24 cellular contexts compared by ENCODE assay signal in the genomic region with DNA sequence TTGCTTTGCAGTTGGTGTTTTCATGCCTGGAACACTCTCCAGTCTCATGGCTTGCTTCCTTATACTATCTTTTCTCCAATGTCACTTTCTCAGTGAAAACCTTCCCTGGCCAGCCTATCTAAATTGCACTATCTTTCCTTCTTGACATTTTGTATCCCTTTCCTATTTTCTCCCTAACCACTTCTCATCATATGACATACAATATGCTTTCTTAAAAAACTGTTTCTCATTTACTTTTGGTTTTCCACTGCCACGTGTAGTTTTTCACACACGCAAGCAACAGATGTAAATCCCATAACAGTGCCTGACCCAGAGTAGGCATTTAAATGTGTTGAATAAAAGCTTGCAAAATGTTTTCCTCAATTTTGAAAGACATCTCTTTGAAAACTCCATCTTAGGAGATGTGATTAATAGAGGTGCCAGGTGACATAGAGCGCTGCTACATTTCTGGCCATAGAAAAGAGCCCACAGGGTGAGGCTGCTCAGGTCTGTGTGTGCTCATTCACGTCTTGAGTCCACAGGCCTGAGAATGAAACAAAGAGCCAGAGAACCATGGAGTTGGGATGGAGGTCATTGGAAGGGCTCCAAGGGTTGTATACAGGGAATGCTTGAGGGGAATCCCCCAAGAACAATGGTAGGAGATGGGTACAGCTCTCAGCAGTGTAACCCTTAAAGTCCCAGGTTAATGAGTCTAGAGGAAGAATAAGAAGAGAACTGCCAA. TPM values are rescaled to one million over a fixed set of nuclear protein-coding genes. Genes with fewer than 3 reads are reported as not detected.
DNase-seq lines count a peak whose midpoint lies in the region; ATAC-seq, FAIRE-seq and TF ChIP-seq lines count a peak whose summit lies in the region.
"Had no signal": no experiment of that assay in that cellular context is flagged by ENCODE, and none has a peak within 500 bp of the region (broad histone marks: within the 10 kb centered on the region; RNA-seq: fewer than 3 reads in every experiment).

No MANE protein-coding gene starts in this region.

- no peak overlapping the region for H3K4ac ChIP-seq in neuronal stem cell (ENCODE audit: low read length)

- H4K91ac ChIP-seq in neuronal stem cell (ENCODE audit: low read depth, low read length, poor library complexity) = no peak overlapping the region

- no peak overlapping the region for H2AK5ac ChIP-seq in neuronal stem cell (ENCODE audit: low read depth, low read length)

- H3K4me1 ChIP-seq in DND-41 (ENCODE audit: insufficient read depth, low read length) (no peaks in the 10 kb centered on the region), endothelial cell of umbilical vein (ENCODE audit: control insufficient read depth, extremely low read depth, insufficient read depth, low read length) (no peaks in the 10 kb centered on the region), neuronal stem cell (ENCODE audit: control insufficient read depth in 2 of 2, insufficient read depth in 1 of 2, low read depth in 1 of 2, low read length in 2 of 2) (peaks cover 0 to 2% of the 10 kb centered on the region in 2 donors), psoas muscle (peaks cover 11% of the 10 kb centered on the region)
- H3K4me1 ChIP-seq: Peyer's patch had no signal

- H3K27me3 ChIP-seq in DND-41 (ENCODE audit: insufficient read depth, low read length, poor library complexity) = no peaks in the 10 kb centered on the region
- H3K27me3 ChIP-seq in endothelial cell of umbilical vein (ENCODE audit: control insufficient read depth in 2 of 2, insufficient read depth in 2 of 2, low read length in 2 of 2) = no peaks in the 10 kb centered on the region
- H3K27me3 ChIP-seq in neuronal stem cell (ENCODE audit: control insufficient read depth in 3 of 3, insufficient read depth in 3 of 3, low read depth in 1 of 3, low read length in 3 of 3) = no peaks in the 10 kb centered on the region
- H3K27me3 ChIP-seq in psoas muscle (ENCODE audit: insufficient read depth in 3 of 3, low read length in 2 of 3) = no peaks in the 10 kb centered on the region
- H3K27me3 ChIP-seq: Peyer's patch, SJSA1 had no signal

- H3K18ac ChIP-seq in neuronal stem cell (ENCODE audit: low read length) = no peak overlapping the region

- intact Hi-C loops in endothelial cell of umbilical vein (cut with micrococcal nuclease) = no loop called here
- intact Hi-C loops in psoas muscle (cut with DNase I) = no loop called here

- no peaks in the 10 kb centered on the region for H3K9me1 ChIP-seq in endothelial cell of umbilical vein (replicated peaks; ENCODE audit: control insufficient read depth, extremely low read depth, insufficient read depth, low read length)

- TF ChIP-seq CTCF in DND-41 (IDR thresholded peaks at IDR 0.05; ENCODE audit: borderline replicate concordance, extremely low read depth, low read length, poor library complexity, severe bottlenecking) = no peak
- TF ChIP-seq CTCF in endothelial cell of umbilical vein (IDR thresholded peaks at IDR 0.05; ENCODE audit: extremely low read depth in 1 of 2, insufficient read depth in 1 of 2, low read depth in 1 of 2, low read length in 2 of 2) = no peak
- no peak for TF ChIP-seq CTCF in psoas muscle (IDR thresholded peaks at IDR 0.05)

- H2BK120ac ChIP-seq in neuronal stem cell (ENCODE audit: low read depth, low read length) = no peak overlapping the region

- H2BK5ac ChIP-seq in neuronal stem cell (ENCODE audit: low read length) = no peak overlapping the region

- no peaks in the 10 kb centered on the region for H3K79me1 ChIP-seq in neuronal stem cell (ENCODE audit: low read depth, low read length)

- ATAC-seq in DND-41 (ENCODE audit: insufficient read depth, low read depth) = peak; percentile 44; the same call in 2 of the 3 replicates
- ATAC-seq in psoas muscle = no peak
- no peak for ATAC-seq in HG02571 (IDR thresholded peaks at IDR 0.05; ENCODE audit: unreplicated experiment)
- ATAC-seq: CD8-positive, alpha-beta T cell had no signal

- DNase-seq in DND-41 (no peak), NCI-H69 (lab: John Stamatoyannopoulos, UW) (peak; percentile 22), endothelial cell of umbilical vein (ENCODE audit: low read depth, low spot score) (peak; percentile 65), neuronal stem cell (ENCODE audit: low spot score) (no peak), psoas muscle (no peak)
- DNase-seq in activated CD4-positive, alpha-beta T cell treated with anti-CD3 and anti-CD28 coated beads for 1 hour = no peak
- DNase-seq: AML-193; C1 segment of cervical spinal cord; CD8-positive, alpha-beta T cell; DMS153; GF-D8; H9; IMR-90; NCI-H1105; NCI-H146; NCI-H2029; NCI-H226; NCI-H510A treated with DMSO at 0.1 percent for 48 hours; NCI-H774; Peyer's patch had no signal

- H3K9ac ChIP-seq in DND-41 (ENCODE audit: low read depth, low read length) = no peak overlapping the region
- no peak overlapping the region for H3K9ac ChIP-seq in endothelial cell of umbilical vein (replicated peaks; ENCODE audit: extremely low read depth, insufficient read depth, low read length)
- no peak overlapping the region for H3K9ac ChIP-seq in neuronal stem cell (ENCODE audit: low read depth, low read length, poor library complexity)

- H3K27ac ChIP-seq in DND-41 (ENCODE audit: low read length) (no peak overlapping the region), endothelial cell of umbilical vein (ENCODE audit: insufficient read depth, low read depth, low read length) (no peak overlapping the region), neuronal stem cell (replicated peaks; ENCODE audit: low read length) (no peak overlapping the region), psoas muscle (no peak overlapping the region)
- H3K27ac ChIP-seq: Peyer's patch, SJSA1 had no signal

- POLR2A ChIA-PET in endothelial cell of umbilical vein (lab: Charles Lee) = no interaction called here

- H2BK12ac ChIP-seq in neuronal stem cell (ENCODE audit: low read length) = no peak overlapping the region

- H3K4me3 ChIP-seq in DND-41 (ENCODE audit: low read depth in 1 of 2, low read length in 2 of 2) (no peak overlapping the region), endothelial cell of umbilical vein (replicated peaks in 1 of 3; ENCODE audit: insufficient read depth in 1 of 3, low read depth in 1 of 3, low read length in 3 of 3) (no peak overlapping the region), neuronal stem cell (ENCODE audit: low read length in 2 of 2) (peak overlapping the region in 1 of 2 donors; percentile 52), psoas muscle (no peak overlapping the region)
- H3K4me3 ChIP-seq: Peyer's patch, SJSA1 had no signal

- H3K79me2 ChIP-seq in DND-41 (ENCODE audit: insufficient read depth, low read length) (0 out of 2 replicates have a peak, but pooled peaks cover 5% of the 10 kb centered on the region), endothelial cell of umbilical vein (ENCODE audit: control insufficient read depth, insufficient read depth, low read length) (peaks cover 2% of the 10 kb centered on the region)

- FAIRE-seq in endothelial cell of umbilical vein (lab: Jason Lieb, UNC) = no peak
- FAIRE-seq: GM19239, HTR-8/SVneo had no signal

- TF ChIP-seq POLR2A in endothelial cell of umbilical vein (IDR thresholded peaks at IDR 0.05; ENCODE audit: low read depth, low read length) = no peak

- no CpG with 5 or more reads among the region's 4 CpGs for WGBS in neuronal stem cell (ENCODE audit: extremely low coverage in 2 of 2, insufficient read length in 2 of 2, insufficient replicate concordance in 1 of 2), 2 donors
- 67 to 75% (median 73%) methylated on average over 4 of the region's 4 CpGs for WGBS in psoas muscle, 3 donors

- no peak overlapping the region for H2AFZ ChIP-seq in DND-41 (ENCODE audit: low read depth, low read length)
- no peak overlapping the region for H2AFZ ChIP-seq in endothelial cell of umbilical vein (ENCODE audit: low read depth, low read length)
- no peak overlapping the region for H2AFZ ChIP-seq in neuronal stem cell (ENCODE audit: low read length)

- H3K36me3 ChIP-seq in DND-41 (ENCODE audit: insufficient read depth, low read length) = peaks cover 51% of the 10 kb centered on the region
- H3K36me3 ChIP-seq in endothelial cell of umbilical vein (ENCODE audit: control insufficient read depth in 2 of 2, extremely low read depth in 1 of 2, insufficient read depth in 2 of 2, low read length in 2 of 2) = peaks cover 15 to 21% of the 10 kb centered on the region in 2 experiments
- peaks cover 19 to 56% of the 10 kb centered on the region in 2 donors for H3K36me3 ChIP-seq in neuronal stem cell (replicated peaks in 1 of 2; ENCODE audit: control insufficient read depth in 2 of 2, insufficient read depth in 2 of 2, low read length in 2 of 2)
- H3K36me3 ChIP-seq in psoas muscle (ENCODE audit: insufficient read depth in 1 of 2, low read depth in 1 of 2) = peaks cover 6 to 51% of the 10 kb centered on the region in 2 donors

- CTCF ChIA-PET in endothelial cell of umbilical vein (lab: Charles Lee) = interaction anchor here (1.3 kb wide), 1 partner anchor 9 kb away, joined by 4 read pairs; no protein-coding TSS in a partner anchor

- H4K20me1 ChIP-seq in DND-41 (ENCODE audit: insufficient read depth, low read length) (peaks cover 15% of the 10 kb centered on the region; the same call in 1 of the 2 replicates), endothelial cell of umbilical vein (replicated peaks; ENCODE audit: control insufficient read depth, extremely low read depth, insufficient read depth, low read length) (no peaks in the 10 kb centered on the region)

- H2BK15ac ChIP-seq in neuronal stem cell (ENCODE audit: low read length) = no peak overlapping the region

- BruUV-seq in endothelial cell of umbilical vein (replicated peaks; lab: Mats Ljungman, UMichigan) = no TSS peak

- no peak overlapping the region for H4K8ac ChIP-seq in neuronal stem cell (ENCODE audit: low read depth, low read length)

- H3K4me2 ChIP-seq in DND-41 (ENCODE audit: insufficient read depth, low read length) = no peak overlapping the region
- H3K4me2 ChIP-seq in endothelial cell of umbilical vein (ENCODE audit: insufficient read depth, low read length) = no peak overlapping the region
- peak overlapping the region; percentile 2 for H3K4me2 ChIP-seq in neuronal stem cell (ENCODE audit: insufficient read depth, low read length, poor library complexity, severe bottlenecking)

- H3K9me3 ChIP-seq in DND-41 (ENCODE audit: insufficient read depth, low read length, severe bottlenecking) (no peaks in the 10 kb centered on the region), endothelial cell of umbilical vein (replicated peaks; ENCODE audit: control insufficient read depth, insufficient read depth, low read length) (no peaks in the 10 kb centered on the region), neuronal stem cell (replicated peaks in 1 of 2; ENCODE audit: control insufficient read depth in 2 of 2, insufficient read depth in 1 of 2, low read depth in 1 of 2, low read length in 2 of 2) (peaks cover 0 to 14% of the 10 kb centered on the region in 2 donors), psoas muscle (no peaks in the 10 kb centered on the region)
- H3K9me3 ChIP-seq: Peyer's patch, SJSA1 had no signal

- no peak overlapping the region for H3K14ac ChIP-seq in neuronal stem cell (ENCODE audit: low read length)

- H3K23ac ChIP-seq in neuronal stem cell (ENCODE audit: low read depth, low read length, poor library complexity) = no peak overlapping the region

- dilution Hi-C loops in endothelial cell of umbilical vein (cut with MboI; ENCODE audit: extremely low pct_ligation_motif_present, low sequenced_read_pairs) = no loop called here

RNA-seq across cellular contexts. Expression of a gene that starts 12.7 kb away (rescaled TPM):
- total RNA-seq in endothelial cell of umbilical vein (38.6 and 40.2 TPM in 2 replicates), psoas muscle (10 to 100 TPM; 40.6 to 63.8 (median 53.9) TPM)
- polyA plus RNA-seq in endothelial cell of umbilical vein (7.0 and 10.3 TPM in 2 replicates), psoas muscle (10 to 100 TPM; 16.0 to 32.5 (median 19.1) TPM)
- 9.7 and 9.8 TPM in 2 replicates for polyA plus RNA-seq in endothelial cell of umbilical vein (2011; cell fraction: cytosol; rRNA removed)
- polyA plus RNA-seq in endothelial cell of umbilical vein (2011; cell fraction: nucleus; rRNA removed) = 22.2 and 26.8 TPM in 2 replicates
- polyA plus RNA-seq in endothelial cell of umbilical vein (2012) = 15.9 and 23.1 TPM in 2 replicates
- 34.9 and 43.1 TPM in 2 replicates for polyA minus RNA-seq in endothelial cell of umbilical vein
- 14.1 TPM for polyA minus RNA-seq in endothelial cell of umbilical vein (2011; cell fraction: cytosol; rRNA and poly(A)+ RNA removed)
- 24.6 and 35.3 TPM in 2 replicates for polyA minus RNA-seq in endothelial cell of umbilical vein (2011; cell fraction: nucleus; rRNA and poly(A)+ RNA removed)
- 34.3 TPM for polyA plus RNA-seq in neuronal stem cell (2013, experiment 1 of 2)
- polyA plus RNA-seq in neuronal stem cell (2013, experiment 2 of 2) = 35.7 TPM

RNA-seq across cellular contexts. Expression of a gene that starts 41.5 kb away (rescaled TPM):
- total RNA-seq in endothelial cell of umbilical vein = 14.6 and 18.0 TPM in 2 replicates
- 5.9 and 6.7 TPM in 2 replicates for polyA plus RNA-seq in endothelial cell of umbilical vein
- 5.7 and 6.5 TPM in 2 replicates for polyA plus RNA-seq in endothelial cell of umbilical vein (2011; cell fraction: cytosol; rRNA removed)
- polyA plus RNA-seq in endothelial cell of umbilical vein (2011; cell fraction: nucleus; rRNA removed) = 50.6 and 60.6 TPM in 2 replicates
- 12.5 and 13.5 TPM in 2 replicates for polyA plus RNA-seq in endothelial cell of umbilical vein (2012)
- polyA minus RNA-seq in endothelial cell of umbilical vein = 19.4 and 25.6 TPM in 2 replicates
- polyA minus RNA-seq in endothelial cell of umbilical vein (2011; cell fraction: cytosol; rRNA and poly(A)+ RNA removed) = 1.2 TPM
- 24.2 and 33.0 TPM in 2 replicates for polyA minus RNA-seq in endothelial cell of umbilical vein (2011; cell fraction: nucleus; rRNA and poly(A)+ RNA removed)
- 8.1 TPM for polyA plus RNA-seq in neuronal stem cell (2013, experiment 1 of 2)
- 7.9 TPM for polyA plus RNA-seq in neuronal stem cell (2013, experiment 2 of 2)
- total RNA-seq in psoas muscle = 10 to 100 TPM in 2 of 4 donors, 1 to 10 TPM in 2; 8.8 to 12.2 (median 10.4) TPM
- 1 to 10 TPM; 3.0 to 7.9 (median 4.6) TPM for polyA plus RNA-seq in psoas muscle

RNA-seq across cellular contexts. Expression of a gene that starts 45.6 kb away (rescaled TPM):
- 0.44 and 0.72 TPM in 2 replicates for total RNA-seq in endothelial cell of umbilical vein
- 0.14 and 0.28 TPM in 2 replicates for polyA plus RNA-seq in endothelial cell of umbilical vein
- 0.25 and 0.27 TPM in 2 replicates for polyA plus RNA-seq in endothelial cell of umbilical vein (2011; cell fraction: cytosol; rRNA removed)
- polyA plus RNA-seq in endothelial cell of umbilical vein (2011; cell fraction: nucleus; rRNA removed) = 0.42 and 0.90 TPM in 2 replicates
- 0.27 and 0.52 TPM in 2 replicates for polyA plus RNA-seq in endothelial cell of umbilical vein (2012)
- polyA minus RNA-seq in endothelial cell of umbilical vein = 0.68 and 0.98 TPM in 2 replicates
- not detected for polyA minus RNA-seq in endothelial cell of umbilical vein (2011; cell fraction: cytosol; rRNA and poly(A)+ RNA removed)
- polyA minus RNA-seq in endothelial cell of umbilical vein (2011; cell fraction: nucleus; rRNA and poly(A)+ RNA removed) = 0.43 and 0.58 TPM in 2 replicates
- polyA plus RNA-seq in neuronal stem cell (2013, experiment 1 of 2) = 1.2 TPM
- polyA plus RNA-seq in neuronal stem cell (2013, experiment 2 of 2) = 1.1 TPM
- under 1 TPM; 0.30 to 0.79 (median 0.74) TPM for total RNA-seq in psoas muscle
- under 1 TPM; 0.38 to 0.73 (median 0.52) TPM for polyA plus RNA-seq in psoas muscle
- total RNA-seq: CD8-positive, alpha-beta T cell had no signal

Comparison
In these comparisons a context has a peak if more than half of its experiments do, and no peak if none do; other contexts are left out.
1. DNase-seq: peak in NCI-H69 (single experiment) and endothelial cell of umbilical vein (single experiment); none in DND-41 (single experiment), neuronal stem cell (single experiment), psoas muscle (0 of 2) and activated CD4-positive, alpha-beta T cell treated with anti-CD3 and anti-CD28 coated beads for 1 hour (single experiment).